Comparison of ENCODE assay signal across 27 cellular contexts in genomic region chr6:135418040-135418439, GRCh38.
"Had no signal": no experiment of that assay in that cellular context is flagged by ENCODE, and none has a peak within 500 bp of the region (broad histone marks: within the 10 kb centered on the region; RNA-seq: fewer than 3 reads in every experiment).

No MANE protein-coding gene starts in this region.

- ATAC-seq: left colon; left lung; lower lobe of right lung; naive thymus-derived CD8-positive, alpha-beta T cell; pancreas; right cardiac atrium; sciatic nerve; stimulated activated naive B cell treated with anti-CD40 and anti-IgM and Interleukin-4, amounts not matched to agents 10 μg/mL and 1 μg/mL and 100 μg/mL, for 72 hours; stimulated activated naive CD8-positive, alpha-beta T cell treated with anti-CD3 and anti-CD28 coated beads, Interleukin-15, Interleukin-2, amounts not matched to agents 100 U/mL and 50 U/mL, for 24 hours had no signal

- H3K4me3 ChIP-seq: left lung, lower lobe of right lung, pancreas, prostate gland, skin epidermis, stomach, testis, thyroid gland, transverse colon, upper lobe of left lung, vagina had no signal

- FAIRE-seq: kidney, pancreas had no signal

- DNase-seq: kidney; left colon; left lung; lower lobe of right lung; mammary epithelial cell; mesenchymal stem cell; naive thymus-derived CD8-positive, alpha-beta T cell; nucleus accumbens; pancreas; posterior cingulate gyrus; retina; right cardiac atrium; stimulated activated CD4-positive, alpha-beta T cell treated with anti-CD3 and anti-CD28 coated beads, Interleukin-12 subunit alpha, Interleukin-12 subunit beta, amount 100 ng/mL, for 4 hours; stimulated activated CD4-positive, alpha-beta T cell treated with anti-CD3 and anti-CD28 coated beads, Interleukin-15, amount 100 ng/mL, for 24 hours; stimulated activated CD4-positive, alpha-beta T cell treated with anti-CD3 and anti-CD28 coated beads, Interleukin-2, amount 100 ng/mL, for 24 hours; stimulated activated CD4-positive, alpha-beta T cell treated with anti-CD3 and anti-CD28 coated beads, Interleukin-4, amount 100 ng/mL, for 1 hour; stimulated activated naive B cell treated with anti-CD40 and anti-IgM and Interleukin-4, amounts not matched to agents 10 μg/mL and 1 μg/mL and 100 μg/mL, for 72 hours; stimulated activated naive CD8-positive, alpha-beta T cell treated with anti-CD3 and anti-CD28 coated beads, Interleukin-15, Interleukin-2, amounts not matched to agents 100 U/mL and 50 U/mL, for 24 hours; stomach; testis; thyroid gland; transverse colon; upper lobe of left lung had no signal

- H3K9me3 ChIP-seq: left lung, lower lobe of right lung, pancreas, prostate gland, stomach, testis, thyroid gland, transverse colon, upper lobe of left lung, vagina had no signal

- H3K36me3 ChIP-seq: left lung, prostate gland, thyroid gland, transverse colon, upper lobe of left lung, vagina had no signal

- H3K4me1 ChIP-seq: left lung, lower lobe of right lung, pancreas, prostate gland, stomach, testis, thyroid gland, upper lobe of left lung, vagina had no signal

- H3K27ac ChIP-seq: left lung, lower lobe of right lung, pancreas, prostate gland, skin epidermis, stomach, testis, thyroid gland, transverse colon, upper lobe of left lung, vagina had no signal

- H3K27me3 ChIP-seq: left lung, pancreas, stomach, testis, thyroid gland, transverse colon, upper lobe of left lung, vagina had no signal
